23 cellular contexts compared by ENCODE assay signal in genomic region chr10:86371116-86371515, GRCh38. TPM values are rescaled to one million over a fixed set of nuclear protein-coding genes. Genes with fewer than 3 reads are reported as not detected.
"Had no signal": no experiment of that assay in that cellular context is flagged by ENCODE, and none has a peak within 500 bp of the region (broad histone marks: within the 10 kb centered on the region; RNA-seq: fewer than 3 reads in every experiment).

No MANE protein-coding gene starts in this region.

- H3K36me3 Mint-ChIP-seq: activated naive CD4-positive, alpha-beta T cell treated with anti-CD3 and anti-CD28 coated beads, Interleukin-2, amount 50 U/mL, for 24 hours had no signal

- H3K4me1 Mint-ChIP-seq: activated CD4-positive, alpha-beta T cell treated with anti-CD3 and anti-CD28 coated beads, Interleukin-2, amount 10 ng/mL, durations not matched to agents 24 days and 14 days; activated naive CD4-positive, alpha-beta T cell treated with anti-CD3 and anti-CD28 coated beads, Interleukin-2, amount 50 U/mL, for 24 hours; nephron had no signal

- H3K4me3 ChIP-seq: ascending aorta, dorsolateral prefrontal cortex, esophagus muscularis mucosa, pancreas, psoas muscle, right atrium auricular region, transverse colon, uterus had no signal

- DNase-seq: activated CD4-positive, alpha-beta memory T cell treated with anti-CD3 and anti-CD28 coated beads, Interleukin-2, amount 10 ng/mL, durations not matched to agents 7 days and 5 days; activated CD4-positive, alpha-beta T cell treated with anti-CD3 and anti-CD28 coated beads, Interleukin-2, amount 10 ng/mL, durations not matched to agents 24 days and 14 days; activated CD4-positive, CD25-positive, alpha-beta regulatory T cell; central memory CD4-positive, alpha-beta T cell; effector memory CD8-positive, alpha-beta T cell; hippocampal formation; psoas muscle; stimulated activated CD4-positive, alpha-beta T cell treated with anti-CD3 and anti-CD28 coated beads, Interleukin-1b, Interleukin-23, amount 100 ng/mL, for 48 hours; T1000; transverse colon had no signal

- H3K4me3 Mint-ChIP-seq: activated CD4-positive, alpha-beta memory T cell treated with anti-CD3 and anti-CD28 coated beads, Interleukin-2, amount 10 ng/mL, durations not matched to agents 7 days and 5 days; activated CD4-positive, alpha-beta T cell treated with anti-CD3 and anti-CD28 coated beads, Interleukin-2, amount 10 ng/mL, durations not matched to agents 24 days and 14 days; activated naive CD4-positive, alpha-beta T cell treated with anti-CD3 and anti-CD28 coated beads, Interleukin-2, amount 50 U/mL, for 24 hours; effector memory CD8-positive, alpha-beta T cell; memory B cell; stimulated activated naive CD8-positive, alpha-beta T cell treated with anti-CD3 and anti-CD28 coated beads, Interleukin-15, Interleukin-2, amounts not matched to agents 100 ng/mL and 50 ng/mL, for 24 hours; T-helper 1 cell treated with Interleukin-12 subunit alpha and Interleukin-12 subunit beta and Interleukin-4 antibody, amounts not matched to agents 30 μg/mL and 1 μg/mL, for 36 hours had no signal

- H3K4me1 ChIP-seq: psoas muscle had no signal

- H3K9me3 ChIP-seq: ascending aorta, esophagus muscularis mucosa, pancreas, psoas muscle, right atrium auricular region, transverse colon, uterus had no signal

- H3K36me3 ChIP-seq: ascending aorta, esophagus muscularis mucosa, pancreas, right atrium auricular region, transverse colon, uterus had no signal

- ATAC-seq: effector memory CD8-positive, alpha-beta T cell; pancreas; psoas muscle had no signal

- H3K27ac ChIP-seq: ascending aorta, dorsolateral prefrontal cortex, esophagus muscularis mucosa, pancreas, psoas muscle, right atrium auricular region, transverse colon, uterus had no signal

- H3K27me3 ChIP-seq: dorsolateral prefrontal cortex, uterus had no signal

- H3K9me3 Mint-ChIP-seq: activated CD4-positive, alpha-beta memory T cell treated with anti-CD3 and anti-CD28 coated beads, Interleukin-2, amount 10 ng/mL, durations not matched to agents 7 days and 5 days; activated CD4-positive, alpha-beta T cell treated with anti-CD3 and anti-CD28 coated beads, Interleukin-2, amount 10 ng/mL, durations not matched to agents 24 days and 14 days; activated naive CD4-positive, alpha-beta T cell treated with anti-CD3 and anti-CD28 coated beads, Interleukin-2, amount 50 U/mL, for 24 hours; effector memory CD8-positive, alpha-beta T cell; memory B cell; nephron; stimulated activated naive CD8-positive, alpha-beta T cell treated with anti-CD3 and anti-CD28 coated beads, Interleukin-15, Interleukin-2, amounts not matched to agents 100 ng/mL and 50 ng/mL, for 24 hours; T-helper 1 cell treated with Interleukin-12 subunit alpha and Interleukin-12 subunit beta and Interleukin-4 antibody, amounts not matched to agents 30 μg/mL and 1 μg/mL, for 36 hours had no signal

- H3K27ac Mint-ChIP-seq: activated CD4-positive, alpha-beta memory T cell treated with anti-CD3 and anti-CD28 coated beads, Interleukin-2, amount 10 ng/mL, durations not matched to agents 7 days and 5 days; activated CD4-positive, alpha-beta T cell treated with anti-CD3 and anti-CD28 coated beads, Interleukin-2, amount 10 ng/mL, durations not matched to agents 24 days and 14 days; activated naive CD4-positive, alpha-beta T cell treated with anti-CD3 and anti-CD28 coated beads, Interleukin-2, amount 50 U/mL, for 24 hours; effector memory CD8-positive, alpha-beta T cell; memory B cell; nephron; stimulated activated naive CD8-positive, alpha-beta T cell treated with anti-CD3 and anti-CD28 coated beads, Interleukin-15, Interleukin-2, amounts not matched to agents 100 ng/mL and 50 ng/mL, for 24 hours; T-helper 1 cell treated with Interleukin-12 subunit alpha and Interleukin-12 subunit beta and Interleukin-4 antibody, amounts not matched to agents 30 μg/mL and 1 μg/mL, for 36 hours had no signal

RNA-seq across cellular contexts. Expression of gene GRID1, which starts 4.5 kb away (rescaled TPM):
- total RNA-seq: activated CD4-positive, alpha-beta memory T cell treated with anti-CD3 and anti-CD28 coated beads, Interleukin-2, amount 10 ng/mL, durations not matched to agents 7 days and 5 days; activated CD4-positive, alpha-beta T cell treated with anti-CD3 and anti-CD28 coated beads, Interleukin-2, amount 10 ng/mL, durations not matched to agents 24 days and 14 days; mononuclear cell; myocyte had no signal
